In the genomic region with DNA sequence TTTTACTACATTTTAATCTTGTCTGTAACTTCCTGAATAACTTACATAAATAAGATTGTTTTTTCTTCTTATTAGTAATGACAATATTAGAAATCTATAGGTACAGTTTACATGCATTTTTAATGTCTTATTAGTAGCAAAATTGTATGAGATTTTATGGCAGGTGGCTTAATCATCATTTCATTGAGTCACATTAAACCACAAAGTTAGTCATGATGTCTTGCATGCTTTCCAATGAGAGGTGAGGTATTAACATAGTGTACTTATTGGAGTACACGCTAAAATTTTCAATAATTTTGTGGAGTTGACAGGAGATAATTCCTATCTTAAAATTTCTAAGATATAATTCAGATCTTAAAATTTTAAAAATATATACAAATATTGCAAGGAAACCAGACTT, we compare ENCODE assay signal across 23 cellular contexts.
A peak's percentile ranks its signal among the peaks of the same experiment; 100 is the strongest.
DNase-seq lines count a peak whose midpoint lies in the region; ATAC-seq and TF ChIP-seq lines count a peak whose summit lies in the region.
"Had no signal": no experiment of that assay in that cellular context is flagged by ENCODE, and none has a peak within 500 bp of the region (broad histone marks: within the 10 kb centered on the region; RNA-seq: fewer than 3 reads in every experiment).

No MANE protein-coding gene starts in this region.

- H3K36me3 ChIP-seq in GM23248 (ENCODE audit: low read depth) (no peaks in the 10 kb centered on the region), MG63 (no peaks in the 10 kb centered on the region)
- H3K36me3 ChIP-seq: BLaER1 had no signal

- peaks cover 10% of the 10 kb centered on the region for H3K4me1 ChIP-seq in GM23248 (ENCODE audit: insufficient read depth)
- H3K4me1 ChIP-seq: BLaER1, body of pancreas had no signal

- H3K9me3 ChIP-seq in GM23248 (ENCODE audit: low read depth) (no peaks in the 10 kb centered on the region), MG63 (no peaks in the 10 kb centered on the region)
- H3K9me3 ChIP-seq: BLaER1, body of pancreas had no signal

- TF ChIP-seq CTCF in astrocyte of the spinal cord (IDR thresholded peaks at IDR 0.05; ENCODE audit: low read depth, low read length) = no peak

- no peak overlapping the region for H3K9ac ChIP-seq in GM23248
- H3K9ac ChIP-seq: BLaER1 had no signal

- H3K4me3 ChIP-seq in GM23248 (no peak overlapping the region), astrocyte of the spinal cord (ENCODE audit: low read depth, low read length) (no peak overlapping the region), MG63 (no peak overlapping the region)
- H3K4me3 ChIP-seq: BLaER1, body of pancreas had no signal

- H2AFZ ChIP-seq in GM23248 = no peak overlapping the region

- no peak overlapping the region for H3K4me2 ChIP-seq in GM23248 (ENCODE audit: unreplicated experiment)
- H3K4me2 ChIP-seq: BLaER1 had no signal

- H3K27me3 ChIP-seq in GM23248 (replicated peaks; ENCODE audit: insufficient read depth) (no peaks in the 10 kb centered on the region), MG63 (no peaks in the 10 kb centered on the region)
- H3K27me3 ChIP-seq: BLaER1, body of pancreas had no signal

- 81 to 84% methylated on average over 1 of the region's 1 CpG for WGBS in GM23248 (ENCODE audit: low coverage in 1 of 2, low lambda C conversion rate in 2 of 2, missing lambda C conversion rate in 2 of 2), 2 experiments

- in situ Hi-C loops in GM23248 (cut with MboI) (no loop called here), astrocyte of the spinal cord (cut with HindIII; ENCODE audit: low sequenced_read_pairs) (no loop called here)

- H3F3A ChIP-seq in GM23248 (ENCODE audit: insufficient read depth) = peaks cover 11% of the 10 kb centered on the region; the same call in 1 of the 2 replicates

- no peaks in the 10 kb centered on the region for H3K79me2 ChIP-seq in GM23248 (ENCODE audit: insufficient read depth)

- DNase-seq in GM23248 (peak; percentile 66), M059J (ENCODE audit: low read depth) (peak; percentile 63), astrocyte of the spinal cord (ENCODE audit: low read depth, low spot score) (peak; percentile 62), kidney glomerular epithelial cell (lab: John Stamatoyannopoulos, UW) (peak; percentile 17), retina (no peak), MG63 (no peak)
- DNase-seq: activated CD4-positive, alpha-beta T cell treated with anti-CD3 and anti-CD28 coated beads for 36 hours; activated CD8-positive, alpha-beta memory T cell treated with anti-CD3 and anti-CD28 coated beads for 24 hours; activated gamma-delta T cell treated with Interleukin-2 at 50 U/mL for 16 hours; activated T-cell treated with anti-CD3 and anti-CD28 coated beads, Interleukin-2, amount 50 U/mL, for 1 hour; body of pancreas; DMS53; GF-D8; NCI-H1105 treated with DMSO at 0.1 percent for 48 hours; NCI-H2029; NCI-H2227 treated with DMSO at 0.1 percent for 48 hours; NCI-H774; posterior cingulate gyrus; stimulated activated naive CD4-positive, alpha-beta T cell had no signal

- H3K27ac ChIP-seq in GM23248 = no peak overlapping the region
- H3K27ac ChIP-seq: BLaER1, body of pancreas had no signal

- ATAC-seq in GM18517 (IDR thresholded peaks at IDR 0.05; ENCODE audit: unreplicated experiment) = no peak
- no peak for ATAC-seq in GM19035 (IDR thresholded peaks at IDR 0.05; ENCODE audit: unreplicated experiment)
- ATAC-seq: activated CD4-positive, alpha-beta T cell treated with anti-CD3 and anti-CD28 coated beads for 36 hours; body of pancreas; sciatic nerve had no signal

- no peaks in the 10 kb centered on the region for H3K9me2 ChIP-seq in GM23248 (ENCODE audit: insufficient read depth)

- no peaks in the 10 kb centered on the region for H4K20me1 ChIP-seq in GM23248 (ENCODE audit: insufficient read depth)
- H4K20me1 ChIP-seq: BLaER1 had no signal

Comparison
In these comparisons a context has a peak if more than half of its experiments do, and no peak if none do; other contexts are left out.
1. DNase-seq: peak in GM23248 (single experiment), M059J (single experiment), astrocyte of the spinal cord (single experiment) and kidney glomerular epithelial cell (single experiment); none in retina (single experiment) and MG63 (single experiment).